Comparison of ENCODE assay signal across 1 cellular context in the genomic region with DNA sequence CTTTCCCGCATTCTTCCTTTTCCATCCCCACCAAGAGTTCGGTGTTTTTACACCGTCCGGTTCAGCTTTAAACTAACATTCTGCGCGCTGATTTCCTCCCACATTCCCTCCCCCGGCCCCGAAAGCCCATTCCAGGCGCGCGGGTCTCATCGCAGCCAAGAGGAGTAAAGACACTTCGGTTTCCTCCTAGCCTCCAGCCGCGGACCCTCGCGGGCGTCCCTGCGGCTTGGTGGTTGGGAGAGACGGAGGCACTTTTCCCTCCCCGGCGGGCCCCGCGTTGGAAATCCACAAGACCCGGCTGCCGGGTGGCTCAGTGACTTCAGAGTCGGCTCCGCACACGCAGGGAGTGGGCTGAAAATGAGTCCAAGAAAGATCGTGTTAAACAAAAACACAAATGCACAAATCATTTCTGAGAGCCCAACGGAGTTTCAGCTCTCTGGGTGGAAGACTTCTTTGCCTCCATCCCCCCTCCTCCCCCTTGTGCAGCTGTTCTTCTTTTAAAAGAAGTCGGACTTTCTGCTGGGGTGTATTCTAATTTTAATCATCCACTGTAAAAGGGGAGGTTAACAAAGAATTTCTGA.
TF ChIP-seq lines count a peak whose summit lies in the region.

No MANE protein-coding gene starts in this region.

TF ChIP-seq in GM23338, 12 proteins besides CTCF, POLR2A, EP300 and RAD21:
- TF ChIP-seq, protein P1, sequence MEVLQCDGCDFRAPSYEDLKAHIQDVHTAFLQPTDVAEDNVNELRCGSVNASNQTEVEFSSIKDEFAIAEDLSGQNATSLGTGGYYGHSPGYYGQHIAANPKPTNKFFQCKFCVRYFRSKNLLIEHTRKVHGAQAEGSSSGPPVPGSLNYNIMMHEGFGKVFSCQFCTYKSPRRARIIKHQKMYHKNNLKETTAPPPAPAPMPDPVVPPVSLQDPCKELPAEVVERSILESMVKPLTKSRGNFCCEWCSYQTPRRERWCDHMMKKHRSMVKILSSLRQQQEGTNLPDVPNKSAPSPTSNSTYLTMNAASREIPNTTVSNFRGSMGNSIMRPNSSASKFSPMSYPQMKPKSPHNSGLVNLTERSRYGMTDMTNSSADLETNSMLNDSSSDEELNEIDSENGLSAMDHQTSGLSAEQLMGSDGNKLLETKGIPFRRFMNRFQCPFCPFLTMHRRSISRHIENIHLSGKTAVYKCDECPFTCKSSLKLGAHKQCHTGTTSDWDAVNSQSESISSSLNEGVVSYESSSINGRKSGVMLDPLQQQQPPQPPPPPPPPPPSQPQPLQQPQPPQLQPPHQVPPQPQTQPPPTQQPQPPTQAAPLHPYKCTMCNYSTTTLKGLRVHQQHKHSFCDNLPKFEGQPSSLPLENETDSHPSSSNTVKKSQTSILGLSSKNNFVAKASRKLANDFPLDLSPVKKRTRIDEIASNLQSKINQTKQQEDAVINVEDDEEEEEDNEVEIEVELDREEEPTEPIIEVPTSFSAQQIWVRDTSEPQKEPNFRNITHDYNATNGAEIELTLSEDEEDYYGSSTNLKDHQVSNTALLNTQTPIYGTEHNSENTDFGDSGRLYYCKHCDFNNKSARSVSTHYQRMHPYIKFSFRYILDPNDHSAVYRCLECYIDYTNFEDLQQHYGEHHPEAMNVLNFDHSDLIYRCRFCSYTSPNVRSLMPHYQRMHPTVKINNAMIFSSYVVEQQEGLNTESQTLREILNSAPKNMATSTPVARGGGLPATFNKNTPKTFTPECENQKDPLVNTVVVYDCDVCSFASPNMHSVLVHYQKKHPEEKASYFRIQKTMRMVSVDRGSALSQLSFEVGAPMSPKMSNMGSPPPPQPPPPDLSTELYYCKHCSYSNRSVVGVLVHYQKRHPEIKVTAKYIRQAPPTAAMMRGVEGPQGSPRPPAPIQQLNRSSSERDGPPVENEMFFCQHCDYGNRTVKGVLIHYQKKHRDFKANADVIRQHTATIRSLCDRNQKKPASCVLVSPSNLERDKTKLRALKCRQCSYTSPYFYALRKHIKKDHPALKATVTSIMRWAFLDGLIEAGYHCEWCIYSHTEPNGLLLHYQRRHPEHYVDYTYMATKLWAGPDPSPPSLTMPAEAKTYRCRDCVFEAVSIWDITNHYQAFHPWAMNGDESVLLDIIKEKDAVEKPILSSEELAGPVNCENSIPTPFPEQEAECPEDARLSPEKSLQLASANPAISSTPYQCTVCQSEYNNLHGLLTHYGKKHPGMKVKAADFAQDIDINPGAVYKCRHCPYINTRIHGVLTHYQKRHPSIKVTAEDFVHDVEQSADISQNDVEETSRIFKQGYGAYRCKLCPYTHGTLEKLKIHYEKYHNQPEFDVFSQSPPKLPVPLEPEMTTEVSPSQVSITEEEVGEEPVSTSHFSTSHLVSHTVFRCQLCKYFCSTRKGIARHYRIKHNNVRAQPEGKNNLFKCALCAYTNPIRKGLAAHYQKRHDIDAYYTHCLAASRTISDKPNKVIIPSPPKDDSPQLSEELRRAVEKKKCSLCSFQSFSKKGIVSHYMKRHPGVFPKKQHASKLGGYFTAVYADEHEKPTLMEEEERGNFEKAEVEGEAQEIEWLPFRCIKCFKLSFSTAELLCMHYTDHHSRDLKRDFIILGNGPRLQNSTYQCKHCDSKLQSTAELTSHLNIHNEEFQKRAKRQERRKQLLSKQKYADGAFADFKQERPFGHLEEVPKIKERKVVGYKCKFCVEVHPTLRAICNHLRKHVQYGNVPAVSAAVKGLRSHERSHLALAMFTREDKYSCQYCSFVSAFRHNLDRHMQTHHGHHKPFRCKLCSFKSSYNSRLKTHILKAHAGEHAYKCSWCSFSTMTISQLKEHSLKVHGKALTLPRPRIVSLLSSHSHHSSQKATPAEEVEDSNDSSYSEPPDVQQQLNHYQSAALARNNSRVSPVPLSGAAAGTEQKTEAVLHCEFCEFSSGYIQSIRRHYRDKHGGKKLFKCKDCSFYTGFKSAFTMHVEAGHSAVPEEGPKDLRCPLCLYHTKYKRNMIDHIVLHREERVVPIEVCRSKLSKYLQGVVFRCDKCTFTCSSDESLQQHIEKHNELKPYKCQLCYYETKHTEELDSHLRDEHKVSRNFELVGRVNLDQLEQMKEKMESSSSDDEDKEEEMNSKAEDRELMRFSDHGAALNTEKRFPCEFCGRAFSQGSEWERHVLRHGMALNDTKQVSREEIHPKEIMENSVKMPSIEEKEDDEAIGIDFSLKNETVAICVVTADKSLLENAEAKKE (CRISPR knock-in tag; IDR thresholded peaks at IDR 0.05), result no peak
- peak; percentile 55 for TF ChIP-seq EZH2 (IDR thresholded peaks at IDR 0.05; ENCODE audit: low read depth, unreplicated experiment)
